Comparison of ENCODE assay signal across 8 cellular contexts in genomic region chr20:34365765-34366213, GRCh38. TPM values are rescaled to one million over a fixed set of nuclear protein-coding genes. Genes with fewer than 3 reads are reported as not detected.
DNase-seq lines count a peak whose midpoint lies in the region; ATAC-seq lines count a peak whose summit lies in the region.

No MANE protein-coding gene starts in this region.

- H3K4me1 Mint-ChIP-seq in IgD-negative memory B cell = peaks cover 23 to 39% (median 38%) of the 10 kb centered on the region in 3 donors
- peaks cover 57% of the 10 kb centered on the region for H3K4me1 Mint-ChIP-seq in activated naive CD8-positive, alpha-beta T cell (ENCODE audit: low read depth)
- peaks cover 27 to 67% of the 10 kb centered on the region in 2 donors for H3K4me1 Mint-ChIP-seq in stimulated activated naive B cell treated with anti-CD40 and anti-IgM and Interleukin-4, amounts not matched to agents 10 μg/mL and 1 μg/mL and 100 μg/mL, for 72 hours

- H3K4me3 Mint-ChIP-seq in IgD-negative memory B cell = peak overlapping the region; percentile 33 to 91 (median 64)
- peak overlapping the region; percentile 77 for H3K4me3 Mint-ChIP-seq in activated naive CD8-positive, alpha-beta T cell
- H3K4me3 Mint-ChIP-seq in stimulated activated naive B cell treated with anti-CD40 and anti-IgM and Interleukin-4, amounts not matched to agents 10 μg/mL and 1 μg/mL and 100 μg/mL, for 72 hours = peak overlapping the region; percentile 69 to 74

- in situ Hi-C loops in ACHN (cut with HindIII; ENCODE audit: low pct_ligation_motif_present, low pct_unique_long_range_greater_than_20kb, low sequenced_read_pairs) = no loop called here

- H3K27me3 Mint-ChIP-seq in IgD-negative memory B cell = no peaks in the 10 kb centered on the region
- no peaks in the 10 kb centered on the region for H3K27me3 Mint-ChIP-seq in activated naive CD8-positive, alpha-beta T cell
- H3K27me3 Mint-ChIP-seq in stimulated activated naive B cell treated with anti-CD40 and anti-IgM and Interleukin-4, amounts not matched to agents 10 μg/mL and 1 μg/mL and 100 μg/mL, for 72 hours = no peaks in the 10 kb centered on the region

- H3K9me3 Mint-ChIP-seq in IgD-negative memory B cell = no peaks in the 10 kb centered on the region
- no peaks in the 10 kb centered on the region for H3K9me3 Mint-ChIP-seq in activated naive CD8-positive, alpha-beta T cell (ENCODE audit: low read depth)
- H3K9me3 Mint-ChIP-seq in stimulated activated naive B cell treated with anti-CD40 and anti-IgM and Interleukin-4, amounts not matched to agents 10 μg/mL and 1 μg/mL and 100 μg/mL, for 72 hours = peaks cover 3 to 5% of the 10 kb centered on the region in 2 donors

- peak; percentile 75 to 76 for ATAC-seq in stimulated activated naive B cell treated with anti-CD40 and anti-IgM and Interleukin-4, amounts not matched to agents 10 μg/mL and 1 μg/mL and 100 μg/mL, for 72 hours (replicated peaks)

- H3K27ac Mint-ChIP-seq in IgD-negative memory B cell = peak overlapping the region in 2 of 3 donors; percentile 12 to 85
- peak overlapping the region; percentile 59 for H3K27ac Mint-ChIP-seq in activated naive CD8-positive, alpha-beta T cell
- peak overlapping the region; percentile 42 for H3K27ac Mint-ChIP-seq in stimulated activated naive B cell treated with anti-CD40 and anti-IgM and Interleukin-4, amounts not matched to agents 10 μg/mL and 1 μg/mL and 100 μg/mL, for 72 hours

- DNase-seq in activated gamma-delta T cell treated with Interleukin-2 at 50 U/mL for 16 hours = peak; percentile 11
- no peak for DNase-seq in activated gamma-delta T cell (lab: John Stamatoyannopoulos, UW)
- peak; percentile 67 for DNase-seq in stimulated activated naive B cell treated with anti-CD40 and anti-IgM and Interleukin-4, amounts not matched to agents 10 μg/mL and 1 μg/mL and 100 μg/mL, for 72 hours
- no peak for DNase-seq in NCI-H146 (lab: John Stamatoyannopoulos, UW)
- no peak for DNase-seq in ACHN
- no peak for DNase-seq in D341Med (ENCODE audit: low spot score)

- H3K36me3 Mint-ChIP-seq in IgD-negative memory B cell = peaks cover 18% of the 10 kb centered on the region
- peaks cover 7% of the 10 kb centered on the region for H3K36me3 Mint-ChIP-seq in activated naive CD8-positive, alpha-beta T cell
- H3K36me3 Mint-ChIP-seq in stimulated activated naive B cell treated with anti-CD40 and anti-IgM and Interleukin-4, amounts not matched to agents 10 μg/mL and 1 μg/mL and 100 μg/mL, for 72 hours = peaks cover 39 to 45% of the 10 kb centered on the region in 2 donors

RNA-seq across cellular contexts. Expression of gene ITCH, which starts 2.7 kb away (rescaled TPM):
- 33.7 TPM for polyA plus RNA-seq in IgD-negative memory B cell

Comparison
In these comparisons a context has a peak if more than half of its experiments do, and no peak if none do; other contexts are left out.
1. DNase-seq: peak in activated gamma-delta T cell treated with Interleukin-2 at 50 U/mL for 16 hours (single experiment) and stimulated activated naive B cell treated with anti-CD40 and anti-IgM and Interleukin-4, amounts not matched to agents 10 μg/mL and 1 μg/mL and 100 μg/mL, for 72 hours (single experiment); none in activated gamma-delta T cell (single experiment), NCI-H146 (single experiment), ACHN (single experiment) and D341Med (single experiment).
2. Peak in every context shown above with its lines, with median percentiles within 50 percentile points of each other: H3K27ac Mint-ChIP-seq and H3K4me3 Mint-ChIP-seq.